Comparison of ENCODE assay signal across 14 cellular contexts in the genomic region with DNA sequence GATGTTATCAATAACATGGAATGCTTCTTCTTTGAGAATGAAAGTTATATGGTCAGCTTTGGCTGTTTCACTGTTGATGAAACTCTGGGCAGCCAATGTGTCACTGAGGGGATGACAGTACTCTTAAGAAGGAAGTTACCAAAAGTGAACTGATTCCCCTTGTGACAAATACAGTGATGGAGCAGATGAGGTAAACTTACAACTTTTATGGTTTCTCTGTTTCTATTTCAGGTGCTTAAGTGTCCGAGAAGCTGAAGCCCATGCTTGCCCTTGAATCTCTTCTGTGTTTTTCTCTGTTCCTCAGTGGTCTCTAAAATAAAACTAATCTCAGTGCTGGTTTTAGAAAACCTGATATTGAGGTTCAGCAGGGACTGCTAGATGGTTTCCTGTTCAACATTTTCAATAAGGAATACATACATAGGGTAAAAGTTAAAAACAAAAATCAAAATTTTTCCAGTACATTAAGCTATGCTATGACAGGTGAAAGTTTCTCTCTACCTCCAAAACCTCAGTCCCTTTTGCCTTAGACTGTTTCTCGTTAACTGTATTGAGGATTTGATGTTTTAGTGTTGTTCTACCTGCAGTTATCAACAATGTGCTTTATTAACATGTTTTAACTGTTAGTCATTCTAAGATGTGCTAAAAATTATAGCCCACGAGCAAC.
DNase-seq lines count a peak whose midpoint lies in the region; ATAC-seq and TF ChIP-seq lines count a peak whose summit lies in the region.
"Had no signal": no experiment of that assay in that cellular context is flagged by ENCODE, and none has a peak within 500 bp of the region (broad histone marks: within the 10 kb centered on the region; RNA-seq: fewer than 3 reads in every experiment).

No MANE protein-coding gene starts in this region.

- H3K27ac ChIP-seq in smooth muscle cell (ENCODE audit: low read depth) (no peak overlapping the region), upper lobe of right lung (no peak overlapping the region)
- H3K27ac ChIP-seq: SJSA1 had no signal

- H3K4me3 ChIP-seq in GM12865 (ENCODE audit: low read depth, low read length) (no peak overlapping the region), smooth muscle cell (no peak overlapping the region), upper lobe of right lung (no peak overlapping the region)
- H3K4me3 ChIP-seq: GM23338, K562, SJSA1 had no signal

- TF ChIP-seq CTCF in GM12865 (IDR thresholded peaks at IDR 0.05; ENCODE audit: insufficient read depth, low read depth, low read length, missing control alignments) (no peak), smooth muscle cell (IDR thresholded peaks at IDR 0.05; ENCODE audit: borderline replicate concordance, insufficient read depth, poor library complexity, severe bottlenecking) (no peak), upper lobe of right lung (IDR thresholded peaks at IDR 0.05) (no peak)

- intact Hi-C loops in upper lobe of right lung (cut with DNase I), result no loop called here

- ATAC-seq in GM19324 (IDR thresholded peaks at IDR 0.05; ENCODE audit: low FRiP score, unreplicated experiment), result peak; percentile 99
- ATAC-seq in HG02610 (IDR thresholded peaks at IDR 0.05; ENCODE audit: unreplicated experiment), result peak; percentile 98
- peak; percentile 99 for ATAC-seq in HG03280 (IDR thresholded peaks at IDR 0.05; ENCODE audit: unreplicated experiment)
- ATAC-seq in upper lobe of right lung, result no peak
- ATAC-seq: GM23338, K562 had no signal

- no peaks in the 10 kb centered on the region for H3K9me3 ChIP-seq in smooth muscle cell (replicated peaks; ENCODE audit: low read depth)
- no peaks in the 10 kb centered on the region for H3K9me3 ChIP-seq in upper lobe of right lung
- H3K9me3 ChIP-seq: SJSA1 had no signal

- H4K20me1 ChIP-seq in smooth muscle cell (ENCODE audit: low read depth), result no peaks in the 10 kb centered on the region

- DNase-seq in GM12865 (ENCODE audit: low read depth) (peak; percentile 84), islet precursor cell (no peak), smooth muscle cell (lab: John Stamatoyannopoulos, UW; ENCODE audit: unreplicated experiment) (no peak), upper lobe of right lung (no peak), NCI-H82 (lab: John Stamatoyannopoulos, UW) (no peak)
- DNase-seq: activated CD4-positive, alpha-beta T cell treated with anti-CD3 and anti-CD28 coated beads, Interleukin-2, amount 50 U/mL, for 1 hour; DMS53; NCI-H226 had no signal

- H3K79me2 ChIP-seq in smooth muscle cell (ENCODE audit: low read depth), result no peaks in the 10 kb centered on the region

- H3K4me2 ChIP-seq in smooth muscle cell, result no peak overlapping the region
- H3K4me2 ChIP-seq: GM23338 had no signal

- H3F3A ChIP-seq in smooth muscle cell (ENCODE audit: low read depth), result no peaks in the 10 kb centered on the region

- H3K27me3 ChIP-seq in smooth muscle cell (ENCODE audit: low read depth) (no peaks in the 10 kb centered on the region), upper lobe of right lung (no peaks in the 10 kb centered on the region)
- H3K27me3 ChIP-seq: SJSA1 had no signal

- H2AFZ ChIP-seq in smooth muscle cell (ENCODE audit: low read depth), result no peak overlapping the region
- H2AFZ ChIP-seq: GM23338 had no signal

- 85% methylated on average over 3 of the region's 3 CpGs for WGBS in smooth muscle cell (ENCODE audit: low lambda C conversion rate)

- H3K9ac ChIP-seq in smooth muscle cell (ENCODE audit: low read depth), result no peak overlapping the region

- H3K4me1 ChIP-seq in smooth muscle cell (ENCODE audit: low read depth), result no peaks in the 10 kb centered on the region
- no peaks in the 10 kb centered on the region for H3K4me1 ChIP-seq in upper lobe of right lung
- H3K4me1 ChIP-seq: SJSA1 had no signal

- H3K36me3 ChIP-seq in smooth muscle cell (ENCODE audit: low read depth), result no peaks in the 10 kb centered on the region
- H3K36me3 ChIP-seq in upper lobe of right lung, result no peaks in the 10 kb centered on the region
- H3K36me3 ChIP-seq: SJSA1 had no signal
